In the genomic region with DNA sequence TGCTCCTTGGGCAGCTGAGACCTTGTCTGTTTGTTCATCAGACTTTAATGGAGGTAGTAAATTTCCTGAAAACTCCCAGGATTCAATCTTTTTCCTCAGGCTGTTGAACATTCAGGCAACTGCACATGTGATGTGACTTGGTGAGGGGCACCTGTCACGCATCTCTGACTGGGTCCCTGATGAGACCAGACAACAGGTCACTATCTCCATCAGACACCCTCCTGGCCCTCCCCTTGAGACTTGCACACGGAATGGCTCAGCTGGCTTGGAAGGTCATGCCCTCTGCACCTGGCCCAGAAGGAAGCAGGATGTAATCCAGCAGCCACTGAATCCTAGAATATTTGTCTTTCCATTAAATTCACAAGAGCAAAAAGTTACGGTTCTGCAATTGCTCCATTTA, we compare ENCODE assay signal across 30 cellular contexts. TPM values are rescaled to one million over a fixed set of nuclear protein-coding genes. Genes with fewer than 3 reads are reported as not detected.
DNase-seq lines count a peak whose midpoint lies in the region; ATAC-seq, FAIRE-seq and TF ChIP-seq lines count a peak whose summit lies in the region.
"Had no signal": no experiment of that assay in that cellular context is flagged by ENCODE, and none has a peak within 500 bp of the region (broad histone marks: within the 10 kb centered on the region; RNA-seq: fewer than 3 reads in every experiment).

No MANE protein-coding gene starts in this region.

- H3K36me3 ChIP-seq in H7 (replicated peaks; ENCODE audit: control insufficient read depth, insufficient read depth, low read length) = no peaks in the 10 kb centered on the region
- H3K36me3 ChIP-seq: BLaER1 had no signal

- no peak for TF ChIP-seq CTCF in coronary artery (IDR thresholded peaks at IDR 0.05)

- DNase-seq in activated effector memory CD4-positive, alpha-beta T cell treated with anti-CD3 and anti-CD28 coated beads, Interleukin-2, amount 50 U/mL, for 16 hours = peak; percentile 17
- DNase-seq in activated effector memory CD4-positive, alpha-beta T cell treated with Interleukin-2 at 50 U/mL for 16 hours = no peak
- DNase-seq in H7 = peak; percentile 8
- DNase-seq in mesenteric fat pad (ENCODE audit: low spot score) = peak; percentile 64
- peak; percentile 2 for DNase-seq in urothelium cell line (ENCODE audit: low spot score)
- DNase-seq in iPS-NIHi11 (ENCODE audit: low spot score) = no peak
- no peak for DNase-seq in coronary artery (ENCODE audit: low spot score)
- DNase-seq: 8988T; CD4-positive, alpha-beta T cell; DMS53; KBM-7; MV-4-11; NCI-H1105; NCI-H146; NCI-H1930; NCI-H2107; NCI-H446; NCI-H524 treated with DMSO at 0.1 percent for 48 hours; NCI-H774; SIG-M5 had no signal

- no peaks in the 10 kb centered on the region for H3K27me3 ChIP-seq in H7 (ENCODE audit: control insufficient read depth, insufficient read depth, low read length)
- H3K27me3 ChIP-seq: BLaER1 had no signal

- ATAC-seq in HG02759 (IDR thresholded peaks at IDR 0.05; ENCODE audit: unreplicated experiment) = no peak

- no peak for FAIRE-seq in urothelium cell line (lab: Jason Lieb, UNC)
- FAIRE-seq: H1, HTR-8/SVneo, RCC 7860 had no signal

- H3K27ac ChIP-seq in coronary artery = no peak overlapping the region
- H3K27ac ChIP-seq: BLaER1, SK-N-MC had no signal

- H3K4me3 ChIP-seq in H7 (ENCODE audit: insufficient read depth, low read depth, low read length) (no peak overlapping the region), coronary artery (no peak overlapping the region)
- H3K4me3 ChIP-seq: BLaER1, SK-N-MC had no signal

RNA-seq across cellular contexts. Expression of a gene that starts 15.9 kb away (rescaled TPM):
- total RNA-seq in H7 (2014; rRNA removed; shearing (Covaris generic)) = 0.26 TPM in 1 of 2 replicates, not detected in the other
- total RNA-seq in mesenteric fat pad = 140 TPM
- total RNA-seq: G401, MCF 10A had no signal

RNA-seq across cellular contexts. Expression of a gene that starts 36.2 kb away (rescaled TPM):
- total RNA-seq in H7 (2014; rRNA removed; shearing (Covaris generic)) = 1.9 and 2.7 TPM in 2 replicates
- not detected for total RNA-seq in mesenteric fat pad
- total RNA-seq: CD4-positive, alpha-beta T cell; Daoy; G401; LHCN-M2; MCF 10A had no signal

Comparison
In these comparisons a context has a peak if more than half of its experiments do, and no peak if none do; other contexts are left out.
1. DNase-seq: peak in activated effector memory CD4-positive, alpha-beta T cell treated with anti-CD3 and anti-CD28 coated beads, Interleukin-2, amount 50 U/mL, for 16 hours (single experiment), H7 (single experiment), mesenteric fat pad (single experiment) and urothelium cell line (single experiment); none in activated effector memory CD4-positive, alpha-beta T cell treated with Interleukin-2 at 50 U/mL for 16 hours (single experiment), iPS-NIHi11 (single experiment) and coronary artery (single experiment).
2. RNA of a gene that starts 15.9 kb away (total RNA-seq): 140 TPM in mesenteric fat pad (single experiment); 0.26 TPM in H7; every median in the first group is over 100 times any median in the second.